Comparison of ENCODE assay signal across 14 cellular contexts in the genomic region with DNA sequence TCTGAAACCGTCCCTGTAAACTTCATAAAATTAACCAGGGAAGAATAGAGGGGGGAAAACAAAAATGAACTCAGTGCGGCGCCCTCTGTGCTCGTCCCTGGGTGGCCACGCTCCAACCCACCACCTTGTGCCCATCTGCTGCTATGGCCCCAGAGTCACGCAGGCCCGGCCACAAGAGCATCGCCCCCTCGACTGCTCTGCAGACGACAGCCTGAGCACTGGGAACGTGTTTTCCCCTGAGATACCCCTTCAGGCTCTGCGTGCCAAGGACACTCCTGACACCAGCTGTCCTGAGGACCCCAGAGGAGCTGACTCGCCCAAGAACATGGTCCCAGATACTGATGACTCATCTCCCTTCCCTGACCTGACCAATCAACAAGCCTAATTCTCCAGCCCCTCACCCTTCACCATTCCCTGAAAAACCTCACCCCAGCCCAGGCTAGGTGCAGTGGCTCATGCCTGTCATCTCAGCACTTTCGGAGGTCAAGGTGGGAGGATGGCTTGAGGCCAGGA.
"Had no signal": no experiment of that assay in that cellular context is flagged by ENCODE, and none has a peak within 500 bp of the region (broad histone marks: within the 10 kb centered on the region; RNA-seq: fewer than 3 reads in every experiment).

No MANE protein-coding gene starts in this region.

- H3K4me1 Mint-ChIP-seq: activated naive CD8-positive, alpha-beta T cell treated with anti-CD3 and anti-CD28 coated beads, Interleukin-2, amount 50 U/mL, for 24 hours; endodermal cell; nephron progenitor cell; stimulated activated memory B cell treated with anti-CD40 and anti-IgM and Interleukin-4, amounts not matched to agents 10 μg/mL and 1 μg/mL and 100 μg/mL, for 72 hours had no signal

- H3K27me3 Mint-ChIP-seq: activated naive CD8-positive, alpha-beta T cell treated with anti-CD3 and anti-CD28 coated beads, Interleukin-2, amount 50 U/mL, for 24 hours; stimulated activated memory B cell treated with anti-CD40 and anti-IgM and Interleukin-4, amounts not matched to agents 10 μg/mL and 1 μg/mL and 100 μg/mL, for 72 hours had no signal

- ATAC-seq: activated CD8-positive, alpha-beta T cell treated with anti-CD3 and anti-CD28 coated beads, Interleukin-2, amount 10 ng/mL, durations not matched to agents 7 days and 5 days; activated naive CD8-positive, alpha-beta T cell treated with anti-CD3 and anti-CD28 coated beads, Interleukin-2, amount 50 U/mL, for 24 hours; stimulated activated memory B cell treated with anti-CD40 and anti-IgM and Interleukin-4, amounts not matched to agents 10 μg/mL and 1 μg/mL and 100 μg/mL, for 72 hours had no signal

- DNase-seq: activated CD4-positive, alpha-beta T cell treated with anti-CD3 and anti-CD28 coated beads for 4 hours; activated CD8-positive, alpha-beta memory T cell treated with anti-CD3 and anti-CD28 coated beads, Interleukin-2, amount 50 U/mL, for 48 hours; activated CD8-positive, alpha-beta T cell treated with anti-CD3 and anti-CD28 coated beads, Interleukin-2, amount 10 ng/mL, durations not matched to agents 7 days and 5 days; activated naive CD4-positive, alpha-beta T cell; activated naive CD8-positive, alpha-beta T cell treated with anti-CD3 and anti-CD28 coated beads, Interleukin-2, amount 50 U/mL, for 24 hours; endodermal cell; mammary epithelial cell; nephron progenitor cell; ovary; small intestine; T-helper 1 cell had no signal

- H3K36me3 ChIP-seq: ascending aorta, ovary had no signal

- H3K27ac ChIP-seq: ascending aorta, VCaP had no signal

- H3K4me3 ChIP-seq: ascending aorta, ovary had no signal

- H3K4me3 Mint-ChIP-seq: activated CD8-positive, alpha-beta T cell treated with anti-CD3 and anti-CD28 coated beads, Interleukin-2, amount 10 ng/mL, durations not matched to agents 7 days and 5 days; activated naive CD8-positive, alpha-beta T cell treated with anti-CD3 and anti-CD28 coated beads, Interleukin-2, amount 50 U/mL, for 24 hours; endodermal cell; nephron progenitor cell; stimulated activated memory B cell treated with anti-CD40 and anti-IgM and Interleukin-4, amounts not matched to agents 10 μg/mL and 1 μg/mL and 100 μg/mL, for 72 hours had no signal

- H3K4me1 ChIP-seq: ascending aorta had no signal

- H3K27me3 ChIP-seq: ascending aorta, ovary had no signal

- H3K27ac Mint-ChIP-seq: activated CD8-positive, alpha-beta T cell treated with anti-CD3 and anti-CD28 coated beads, Interleukin-2, amount 10 ng/mL, durations not matched to agents 7 days and 5 days; activated naive CD8-positive, alpha-beta T cell treated with anti-CD3 and anti-CD28 coated beads, Interleukin-2, amount 50 U/mL, for 24 hours; endodermal cell; nephron progenitor cell; stimulated activated memory B cell treated with anti-CD40 and anti-IgM and Interleukin-4, amounts not matched to agents 10 μg/mL and 1 μg/mL and 100 μg/mL, for 72 hours had no signal

- H3K9me3 ChIP-seq: ovary had no signal
